Comparison of ENCODE assay signal across 15 cellular contexts in the genomic region with DNA sequence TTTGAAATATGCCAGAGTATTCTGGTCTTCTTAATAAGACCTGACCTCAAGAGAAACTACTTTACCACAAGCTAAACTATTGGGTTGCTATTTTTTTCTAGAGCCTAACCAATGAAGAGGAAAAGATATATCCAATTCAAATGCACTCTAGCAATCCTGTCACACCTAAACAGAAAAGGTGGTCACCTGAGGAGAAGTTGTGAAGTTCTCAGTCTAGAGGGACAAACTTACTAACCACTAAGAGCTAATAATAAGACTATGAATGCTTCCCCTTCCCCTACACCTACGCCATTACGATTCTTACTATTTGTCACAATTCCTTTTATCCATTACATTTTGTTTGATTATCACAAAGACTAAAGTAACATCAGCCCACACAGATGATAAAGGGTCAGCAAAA.
"Had no signal": no experiment of that assay in that cellular context is flagged by ENCODE, and none has a peak within 500 bp of the region (broad histone marks: within the 10 kb centered on the region; RNA-seq: fewer than 3 reads in every experiment).

No MANE protein-coding gene starts in this region.

- ATAC-seq: activated CD8-positive, alpha-beta T cell treated with anti-CD3 and anti-CD28 coated beads, Interleukin-2, amount 10 ng/mL, durations not matched to agents 7 days and 5 days; activated naive CD4-positive, alpha-beta T cell treated with anti-CD3 and anti-CD28 coated beads, Interleukin-2, amount 50 U/mL, for 72 hours had no signal

- DNase-seq: activated CD4-positive, alpha-beta T cell treated with anti-CD3 and anti-CD28 coated beads, Interleukin-2, amount 10 ng/mL, durations not matched to agents 24 days and 14 days; activated CD4-positive, CD25-positive, alpha-beta regulatory T cell; activated CD8-positive, alpha-beta memory T cell treated with anti-CD3 and anti-CD28 coated beads, Interleukin-2, amount 50 U/mL, for 4 hours; activated CD8-positive, alpha-beta T cell treated with anti-CD3 and anti-CD28 coated beads, Interleukin-2, amount 10 ng/mL, durations not matched to agents 7 days and 5 days; activated effector memory CD4-positive, alpha-beta T cell treated with anti-CD3 and anti-CD28 coated beads, Interleukin-2, amount 50 U/mL, for 16 hours; activated T-cell treated with anti-CD3 and anti-CD28 coated beads, Interleukin-2, amount 50 U/mL, for 48 hours; erythroblast; islet precursor cell; nephron progenitor cell; occipital lobe; stimulated activated CD4-positive, alpha-beta T cell treated with anti-CD3 and anti-CD28 coated beads, Interleukin-15, amount 100 ng/mL, for 24 hours; stimulated activated CD4-positive, alpha-beta T cell treated with anti-CD3 and anti-CD28 coated beads, Interleukin-4, amount 100 ng/mL, for 1 hour; stimulated activated naive B cell treated with anti-CD40 and anti-IgM and Interleukin-4, amounts not matched to agents 10 μg/mL and 1 μg/mL and 100 μg/mL, for 72 hours; thyroid gland had no signal
